8 cellular contexts compared by ENCODE assay signal in the genomic region with DNA sequence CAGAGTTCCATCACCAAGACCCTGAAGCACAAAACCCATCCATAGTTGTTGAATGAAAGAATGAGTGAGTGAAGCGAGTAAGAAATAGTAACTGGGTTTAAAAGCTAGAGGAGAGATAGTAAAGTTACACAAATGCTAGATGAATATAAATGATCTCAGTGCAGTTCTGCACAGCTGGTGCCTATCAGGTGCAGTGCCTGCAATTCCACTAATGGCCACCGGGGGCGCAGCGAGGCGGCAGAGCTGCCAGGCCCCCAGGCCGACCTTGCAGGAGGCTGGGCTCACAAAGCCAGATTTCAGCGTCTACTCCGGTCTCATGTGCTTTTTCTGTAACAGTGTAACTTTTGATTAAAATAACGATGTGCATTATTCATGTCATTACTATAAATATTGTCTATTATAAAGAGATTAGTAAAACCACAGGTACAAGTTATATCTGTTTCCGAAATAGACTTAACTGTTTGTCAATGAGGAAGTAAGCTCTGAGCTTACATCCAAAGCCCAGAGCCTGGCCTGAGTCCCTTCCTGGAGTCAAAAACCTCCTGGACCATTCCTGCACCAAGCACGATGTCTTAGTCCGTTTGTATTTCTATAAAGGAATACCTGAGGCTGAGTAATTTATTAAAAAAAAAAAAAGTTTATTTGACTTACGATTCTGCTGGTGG.
DNase-seq lines count a peak whose midpoint lies in the region; TF ChIP-seq lines count a peak whose summit lies in the region.

No MANE protein-coding gene starts in this region.

- H3K36me3 Mint-ChIP-seq in glutamatergic neuron (ENCODE audit: unreplicated experiment): no peaks in the 10 kb centered on the region

- in situ Hi-C loops in SK-MEL-5 (cut with HindIII; ENCODE audit: low pct_unique_long_range_greater_than_20kb, low sequenced_read_pairs): no loop called here

- H3K27me3 ChIP-seq in prostate gland (replicated peaks; ENCODE audit: insufficient read depth) (no peaks in the 10 kb centered on the region), vagina (no peaks in the 10 kb centered on the region)

- TF ChIP-seq POLR2A in prostate gland (IDR thresholded peaks at IDR 0.05) (no peak), vagina (IDR thresholded peaks at IDR 0.05) (no peak)

- no peaks in the 10 kb centered on the region for H3K36me3 ChIP-seq in prostate gland
- no peaks in the 10 kb centered on the region for H3K36me3 ChIP-seq in vagina

- H3K9me3 Mint-ChIP-seq in glutamatergic neuron (ENCODE audit: unreplicated experiment): peaks cover 5% of the 10 kb centered on the region

- WGBS in prostate gland: 22% methylated on average over 13 of the region's 13 CpGs

- H3K4me3 ChIP-seq in prostate gland (no peak overlapping the region), vagina (no peak overlapping the region)

- H3K4me1 ChIP-seq in prostate gland (replicated peaks) (no peaks in the 10 kb centered on the region), vagina (peaks cover 5% of the 10 kb centered on the region)

- H3K27me3 Mint-ChIP-seq in glutamatergic neuron (ENCODE audit: unreplicated experiment): peaks cover 2% of the 10 kb centered on the region

- no peak overlapping the region for H3K27ac ChIP-seq in prostate gland
- no peak overlapping the region for H3K27ac ChIP-seq in vagina

- H3K27ac Mint-ChIP-seq in glutamatergic neuron (ENCODE audit: unreplicated experiment): no peak overlapping the region

- H3K9me3 ChIP-seq in prostate gland (no peaks in the 10 kb centered on the region), vagina (no peaks in the 10 kb centered on the region)

- no peak overlapping the region for H3K4me3 Mint-ChIP-seq in glutamatergic neuron (ENCODE audit: unreplicated experiment)

- TF ChIP-seq CTCF in glutamatergic neuron (IDR thresholded peaks at IDR 0.05; ENCODE audit: partially characterized antibody, unreplicated experiment) (peak; percentile 99), prostate gland (IDR thresholded peaks at IDR 0.05) (peak; percentile 92 to 99 (median 97)), vagina (IDR thresholded peaks at IDR 0.05) (peak; percentile 88 to 97 (median 92))

- H3K4me1 Mint-ChIP-seq in glutamatergic neuron (ENCODE audit: low read depth, unreplicated experiment): no peaks in the 10 kb centered on the region

- DNase-seq in DMS79 treated with DMSO at 0.1 percent for 48 hours (lab: John Stamatoyannopoulos, UW) (peak; percentile 74), DMS79 (lab: John Stamatoyannopoulos, UW) (no peak), HT-29 (ENCODE audit: low spot score) (peak; percentile 68), SK-MEL-5 (ENCODE audit: low read depth, low spot score) (peak; percentile 47), activated gamma-delta T cell treated with Interleukin-2 at 50 U/mL for 16 hours (peak; percentile 74), glutamatergic neuron (peak; percentile 81), prostate gland (ENCODE audit: low spot score) (peak; percentile 46), vagina (ENCODE audit: extremely low spot score in 2 of 2) (no peak)

- intact Hi-C loops in prostate gland (cut with DNase I): loop anchor here (5.0 to 10.0 kb wide), 2 partner anchors 108 to 460 kb away; no protein-coding TSS in a partner anchor
- intact Hi-C loops in vagina (cut with DNase I): loop anchor here (10.0 kb wide), 1 partner anchor 230 kb away; no protein-coding TSS in a partner anchor

Comparison
In these comparisons a context has a peak if more than half of its experiments do, and no peak if none do; other contexts are left out.
1. DNase-seq: peak in DMS79 treated with DMSO at 0.1 percent for 48 hours (single experiment), HT-29 (single experiment), SK-MEL-5 (single experiment), activated gamma-delta T cell treated with Interleukin-2 at 50 U/mL for 16 hours (single experiment), glutamatergic neuron (single experiment) and prostate gland (single experiment); none in DMS79 (single experiment) and vagina (0 of 2).
2. Peak in every context shown above with its lines, with median percentiles within 50 percentile points of each other: CTCF ChIP-seq.